In genomic region chr6:45423111-45423900, GRCh38 we compare ENCODE assay signal across 7 cellular contexts. TPM values are rescaled to one million over a fixed set of nuclear protein-coding genes. Genes with fewer than 3 reads are reported as not detected.
DNase-seq lines count a peak whose midpoint lies in the region; ATAC-seq, FAIRE-seq and TF ChIP-seq lines count a peak whose summit lies in the region.

No MANE protein-coding gene starts in this region.

- intact Hi-C loops in activated CD8-positive, alpha-beta T cell treated with anti-CD3 and anti-CD28 coated beads for 36 hours (cut with micrococcal nuclease): loop anchor here (5.0 kb wide), 3 partner anchors 64 to 771 kb away; no protein-coding TSS in a partner anchor
- intact Hi-C loops in esophagus squamous epithelium (cut with DNase I) (loop anchor here (10.0 kb wide), 1 partner anchor 291 kb away; no protein-coding TSS in a partner anchor), upper lobe of right lung (cut with DNase I) (no loop called here)

- H3K36me3 ChIP-seq in HEK293 (ENCODE audit: control insufficient read depth in 2 of 2, insufficient read depth in 1 of 2, low read length in 2 of 2): no peaks in the 10 kb centered on the region
- H3K36me3 ChIP-seq in esophagus squamous epithelium: no peaks in the 10 kb centered on the region
- no peaks in the 10 kb centered on the region for H3K36me3 ChIP-seq in upper lobe of right lung

- H3K27ac ChIP-seq in HEK293 (ENCODE audit: extremely low read depth, low read depth, low read length) (peak overlapping the region; percentile 81), esophagus squamous epithelium (peak overlapping the region; percentile 71 to 84 (median 80)), upper lobe of right lung (peak overlapping the region; percentile 74)

- POLR2A ChIA-PET in HEK293 (lab: Yijun Ruan, JAX): interaction anchor here (1.1 to 3.0 kb wide), 2 partner anchors 45 to 292 kb away, joined by 3 to 20 read pairs; partner anchors contain the start of gene SUPT3H
- POLR2A ChIA-PET in activated CD8-positive, alpha-beta T cell treated with anti-CD3 and anti-CD28 coated beads for 36 hours (lab: Charles Lee): interaction anchor here (0.7 to 2.8 kb wide), 3 partner anchors 55 to 645 kb away, joined by 3 to 7 read pairs (median 4); no protein-coding TSS in a partner anchor

- no peaks in the 10 kb centered on the region for H3K27me3 Mint-ChIP-seq in activated CD8-positive, alpha-beta T cell treated with anti-CD3 and anti-CD28 coated beads for 36 hours
- peaks cover 13 to 19% of the 10 kb centered on the region in 2 donors for H3K27me3 Mint-ChIP-seq in natural killer cell treated with Interleukin-12 subunit alpha and Interleukin-12 subunit beta and Interleukin-15 and Interleukin-18, amount 100 ng/mL, for 72 hours

- TF ChIP-seq CTCF in HEK293 (tag by site-specific recombination; IDR thresholded peaks at IDR 0.05) (no peak), esophagus squamous epithelium (IDR thresholded peaks at IDR 0.05) (no peak), upper lobe of right lung (IDR thresholded peaks at IDR 0.05) (no peak)
- no peak for TF ChIP-seq CTCF in activated CD8-positive, alpha-beta T cell treated with anti-CD3 and anti-CD28 coated beads for 36 hours (IDR thresholded peaks at IDR 0.05)

- TF ChIP-seq POLR2A in esophagus squamous epithelium (IDR thresholded peaks at IDR 0.05): no peak
- TF ChIP-seq POLR2A in GM12891 (IDR thresholded peaks at IDR 0.05; ENCODE audit: low read depth, low read length): no peak

- H3K9me3 ChIP-seq in HEK293 (ENCODE audit: control insufficient read depth, insufficient read depth, low read depth, low read length) (no peaks in the 10 kb centered on the region), esophagus squamous epithelium (no peaks in the 10 kb centered on the region), upper lobe of right lung (no peaks in the 10 kb centered on the region)

- DNase-seq in activated CD8-positive, alpha-beta T cell treated with anti-CD3 and anti-CD28 coated beads for 36 hours: peak; percentile 46
- DNase-seq in esophagus squamous epithelium (lab: John Stamatoyannopoulos, UW): no peak
- no peak for DNase-seq in natural killer cell treated with Interleukin-12 subunit alpha and Interleukin-12 subunit beta and Interleukin-15 and Interleukin-18, amount 100 ng/mL, for 72 hours (ENCODE audit: low spot score)
- DNase-seq in upper lobe of right lung: peak; percentile 72
- no peak for DNase-seq in GM12891 (ENCODE audit: insufficient read length, low spot score)
- no peak for DNase-seq in HT-29 (ENCODE audit: low spot score)

- no peak for FAIRE-seq in GM12891 (lab: Jason Lieb, UNC)

- peak overlapping the region; percentile 94 for H3K4me3 Mint-ChIP-seq in activated CD8-positive, alpha-beta T cell treated with anti-CD3 and anti-CD28 coated beads for 36 hours
- H3K4me3 Mint-ChIP-seq in natural killer cell treated with Interleukin-12 subunit alpha and Interleukin-12 subunit beta and Interleukin-15 and Interleukin-18, amount 100 ng/mL, for 72 hours: peak overlapping the region; percentile 98

- H3K27me3 ChIP-seq in esophagus squamous epithelium: peaks cover 0 to 69% (median 24%) of the 10 kb centered on the region in 4 donors
- H3K27me3 ChIP-seq in upper lobe of right lung: peaks cover 40% of the 10 kb centered on the region

- 1% methylated on average over 21 to 37 of the region's 72 CpGs for WGBS in esophagus squamous epithelium, 2 donors

- H3K9me3 Mint-ChIP-seq in activated CD8-positive, alpha-beta T cell treated with anti-CD3 and anti-CD28 coated beads for 36 hours: no peaks in the 10 kb centered on the region
- no peaks in the 10 kb centered on the region for H3K9me3 Mint-ChIP-seq in natural killer cell treated with Interleukin-12 subunit alpha and Interleukin-12 subunit beta and Interleukin-15 and Interleukin-18, amount 100 ng/mL, for 72 hours

- ATAC-seq in activated CD8-positive, alpha-beta T cell treated with anti-CD3 and anti-CD28 coated beads for 36 hours: no peak
- peak; percentile 34 to 54 for ATAC-seq in natural killer cell treated with Interleukin-12 subunit alpha and Interleukin-12 subunit beta and Interleukin-15 and Interleukin-18, amount 100 ng/mL, for 72 hours
- ATAC-seq in upper lobe of right lung: peak; percentile 28

- H3K4me3 ChIP-seq in HEK293 (ENCODE audit: low read depth, low read length) (peak overlapping the region; percentile 87), esophagus squamous epithelium (peak overlapping the region; percentile 51 to 79 (median 58)), upper lobe of right lung (peak overlapping the region; percentile 58)

- H3K4me1 Mint-ChIP-seq in activated CD8-positive, alpha-beta T cell treated with anti-CD3 and anti-CD28 coated beads for 36 hours (ENCODE audit: low read depth): peaks cover 34% of the 10 kb centered on the region
- H3K4me1 Mint-ChIP-seq in natural killer cell treated with Interleukin-12 subunit alpha and Interleukin-12 subunit beta and Interleukin-15 and Interleukin-18, amount 100 ng/mL, for 72 hours (ENCODE audit: low read depth in 2 of 2): peaks cover 25 to 42% of the 10 kb centered on the region in 2 donors

- peak overlapping the region; percentile 96 for H3K27ac Mint-ChIP-seq in activated CD8-positive, alpha-beta T cell treated with anti-CD3 and anti-CD28 coated beads for 36 hours
- H3K27ac Mint-ChIP-seq in natural killer cell treated with Interleukin-12 subunit alpha and Interleukin-12 subunit beta and Interleukin-15 and Interleukin-18, amount 100 ng/mL, for 72 hours: peak overlapping the region; percentile 86 to 95

- H3K36me3 Mint-ChIP-seq in activated CD8-positive, alpha-beta T cell treated with anti-CD3 and anti-CD28 coated beads for 36 hours (ENCODE audit: low read depth): peaks cover 2% of the 10 kb centered on the region
- H3K36me3 Mint-ChIP-seq in natural killer cell treated with Interleukin-12 subunit alpha and Interleukin-12 subunit beta and Interleukin-15 and Interleukin-18, amount 100 ng/mL, for 72 hours: no peaks in the 10 kb centered on the region

- CTCF ChIA-PET in HEK293 (lab: Yijun Ruan, JAX): interaction anchor here (0.6 to 1.0 kb wide), 2 partner anchors 291 to 948 kb away, joined by 3 to 5 read pairs; no protein-coding TSS in a partner anchor
- CTCF ChIA-PET in activated CD8-positive, alpha-beta T cell treated with anti-CD3 and anti-CD28 coated beads for 36 hours (lab: Charles Lee): no interaction called here

- H3K4me1 ChIP-seq in HEK293 (ENCODE audit: control insufficient read depth, insufficient read depth, low read length) (peaks cover 5% of the 10 kb centered on the region), esophagus squamous epithelium (peaks cover 21 to 51% (median 35%) of the 10 kb centered on the region in 3 donors), upper lobe of right lung (peaks cover 15% of the 10 kb centered on the region)

TF ChIP-seq in HEK293, 187 proteins besides CTCF, POLR2A, EP300 and RAD21 (continues in another document):
- TF ChIP-seq, protein P1, sequence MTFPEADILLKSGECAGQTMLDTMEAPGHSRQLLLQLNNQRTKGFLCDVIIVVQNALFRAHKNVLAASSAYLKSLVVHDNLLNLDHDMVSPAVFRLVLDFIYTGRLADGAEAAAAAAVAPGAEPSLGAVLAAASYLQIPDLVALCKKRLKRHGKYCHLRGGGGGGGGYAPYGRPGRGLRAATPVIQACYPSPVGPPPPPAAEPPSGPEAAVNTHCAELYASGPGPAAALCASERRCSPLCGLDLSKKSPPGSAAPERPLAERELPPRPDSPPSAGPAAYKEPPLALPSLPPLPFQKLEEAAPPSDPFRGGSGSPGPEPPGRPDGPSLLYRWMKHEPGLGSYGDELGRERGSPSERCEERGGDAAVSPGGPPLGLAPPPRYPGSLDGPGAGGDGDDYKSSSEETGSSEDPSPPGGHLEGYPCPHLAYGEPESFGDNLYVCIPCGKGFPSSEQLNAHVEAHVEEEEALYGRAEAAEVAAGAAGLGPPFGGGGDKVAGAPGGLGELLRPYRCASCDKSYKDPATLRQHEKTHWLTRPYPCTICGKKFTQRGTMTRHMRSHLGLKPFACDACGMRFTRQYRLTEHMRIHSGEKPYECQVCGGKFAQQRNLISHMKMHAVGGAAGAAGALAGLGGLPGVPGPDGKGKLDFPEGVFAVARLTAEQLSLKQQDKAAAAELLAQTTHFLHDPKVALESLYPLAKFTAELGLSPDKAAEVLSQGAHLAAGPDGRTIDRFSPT (tag by site-specific recombination; IDR thresholded peaks at IDR 0.05): peak; percentile 75
- TF ChIP-seq IKZF3 (tag by site-specific recombination; IDR thresholded peaks at IDR 0.05): 0 out of 2 replicates have a peak, but pooled peaks have one; percentile 7

TF ChIP-seq in GM12891, 5 proteins besides CTCF, POLR2A, EP300 and RAD21:
- TF ChIP-seq POLR2AphosphoS5 (IDR thresholded peaks at IDR 0.05; ENCODE audit: low read depth, low read length): no peak
- TF ChIP-seq SPI1 (IDR thresholded peaks at IDR 0.05; ENCODE audit: low read depth, low read length): no peak
- no peak for TF ChIP-seq PAX5 (IDR thresholded peaks at IDR 0.05; ENCODE audit: insufficient read depth, low read length, severe bottlenecking)
- no peak for TF ChIP-seq TAF1 (IDR thresholded peaks at IDR 0.05; ENCODE audit: low read depth, low read length)

RNA-seq across cellular contexts. Expression of gene SUPT3H, which starts 45.6 kb away (rescaled TPM):
- total RNA-seq in activated CD8-positive, alpha-beta T cell treated with anti-CD3 and anti-CD28 coated beads for 36 hours: 10 to 100 TPM; 20.0 to 20.2 TPM
- 10 to 100 TPM in 1 of 4 donors, 1 to 10 TPM in 3; 3.6 to 10.9 (median 5.3) TPM for total RNA-seq in esophagus squamous epithelium
- 1 to 10 TPM; 5.3 to 9.6 TPM for total RNA-seq in natural killer cell treated with Interleukin-12 subunit alpha and Interleukin-12 subunit beta and Interleukin-15 and Interleukin-18, amount 100 ng/mL, for 72 hours
- total RNA-seq in upper lobe of right lung: 4.9 TPM
- polyA plus RNA-seq in GM12891 (2012; ENCODE audit: low read depth, missing spikeins): 4.3 TPM
- 1.9 and 2.8 TPM in 2 replicates for total RNA-seq in HT-29 (2014; rRNA removed; shearing (Covaris generic))

Comparison
In these comparisons a context has a peak if more than half of its experiments do, and no peak if none do; other contexts are left out.
1. DNase-seq: peak in activated CD8-positive, alpha-beta T cell treated with anti-CD3 and anti-CD28 coated beads for 36 hours (single experiment) and upper lobe of right lung (single experiment); none in esophagus squamous epithelium (single experiment), natural killer cell treated with Interleukin-12 subunit alpha and Interleukin-12 subunit beta and Interleukin-15 and Interleukin-18, amount 100 ng/mL, for 72 hours (single experiment), GM12891 (single experiment) and HT-29 (single experiment).
2. Peak in every context shown above with its lines, with median percentiles within 50 percentile points of each other: H3K27ac ChIP-seq and H3K4me3 ChIP-seq.